ENCODE assay signal across 2 cellular contexts in the genomic region with DNA sequence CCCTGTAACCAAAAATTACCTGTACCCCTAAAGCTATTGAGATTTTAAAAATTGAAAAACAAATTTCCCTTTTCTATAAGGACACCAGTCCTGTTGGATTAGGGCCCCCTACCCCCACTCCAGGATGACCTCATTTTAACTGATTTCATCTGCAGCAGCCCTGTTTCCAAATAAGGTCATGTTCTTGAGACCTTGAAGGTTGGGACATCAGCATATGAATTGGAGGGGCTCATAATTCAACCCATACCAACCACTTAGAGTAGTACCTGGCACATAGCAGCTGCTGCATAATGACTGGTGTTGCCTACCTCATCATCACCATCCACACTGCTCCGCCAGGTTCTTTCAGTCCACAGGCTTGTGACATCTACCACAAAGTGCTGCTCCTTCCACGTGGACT.
TF ChIP-seq lines count a peak whose summit lies in the region.

No MANE protein-coding gene starts in this region.

TF ChIP-seq in GM23338, 12 proteins besides CTCF, POLR2A, EP300 and RAD21 (continues in another document):
- TF ChIP-seq JUNB (IDR thresholded peaks at IDR 0.05; ENCODE audit: unreplicated experiment) (no peak), ZNF114 (CRISPR knock-in tag; IDR thresholded peaks at IDR 0.05) (no peak), EZH2 (IDR thresholded peaks at IDR 0.05; ENCODE audit: low read depth, unreplicated experiment) (no peak), EZH2phosphoT487 (IDR thresholded peaks at IDR 0.05; ENCODE audit: unreplicated experiment) (no peak), CREB1 (CRISPR knock-in tag; IDR thresholded peaks at IDR 0.05; ENCODE audit: low read depth) (no peak), POLR2AphosphoS5 (IDR thresholded peaks at IDR 0.05; ENCODE audit: low read depth) (no peak), ZNF331 (CRISPR knock-in tag; IDR thresholded peaks at IDR 0.05; ENCODE audit: low read depth) (no peak), STAT1 (IDR thresholded peaks at IDR 0.05; ENCODE audit: unreplicated experiment) (no peak)
- TF ChIP-seq, protein P1, sequence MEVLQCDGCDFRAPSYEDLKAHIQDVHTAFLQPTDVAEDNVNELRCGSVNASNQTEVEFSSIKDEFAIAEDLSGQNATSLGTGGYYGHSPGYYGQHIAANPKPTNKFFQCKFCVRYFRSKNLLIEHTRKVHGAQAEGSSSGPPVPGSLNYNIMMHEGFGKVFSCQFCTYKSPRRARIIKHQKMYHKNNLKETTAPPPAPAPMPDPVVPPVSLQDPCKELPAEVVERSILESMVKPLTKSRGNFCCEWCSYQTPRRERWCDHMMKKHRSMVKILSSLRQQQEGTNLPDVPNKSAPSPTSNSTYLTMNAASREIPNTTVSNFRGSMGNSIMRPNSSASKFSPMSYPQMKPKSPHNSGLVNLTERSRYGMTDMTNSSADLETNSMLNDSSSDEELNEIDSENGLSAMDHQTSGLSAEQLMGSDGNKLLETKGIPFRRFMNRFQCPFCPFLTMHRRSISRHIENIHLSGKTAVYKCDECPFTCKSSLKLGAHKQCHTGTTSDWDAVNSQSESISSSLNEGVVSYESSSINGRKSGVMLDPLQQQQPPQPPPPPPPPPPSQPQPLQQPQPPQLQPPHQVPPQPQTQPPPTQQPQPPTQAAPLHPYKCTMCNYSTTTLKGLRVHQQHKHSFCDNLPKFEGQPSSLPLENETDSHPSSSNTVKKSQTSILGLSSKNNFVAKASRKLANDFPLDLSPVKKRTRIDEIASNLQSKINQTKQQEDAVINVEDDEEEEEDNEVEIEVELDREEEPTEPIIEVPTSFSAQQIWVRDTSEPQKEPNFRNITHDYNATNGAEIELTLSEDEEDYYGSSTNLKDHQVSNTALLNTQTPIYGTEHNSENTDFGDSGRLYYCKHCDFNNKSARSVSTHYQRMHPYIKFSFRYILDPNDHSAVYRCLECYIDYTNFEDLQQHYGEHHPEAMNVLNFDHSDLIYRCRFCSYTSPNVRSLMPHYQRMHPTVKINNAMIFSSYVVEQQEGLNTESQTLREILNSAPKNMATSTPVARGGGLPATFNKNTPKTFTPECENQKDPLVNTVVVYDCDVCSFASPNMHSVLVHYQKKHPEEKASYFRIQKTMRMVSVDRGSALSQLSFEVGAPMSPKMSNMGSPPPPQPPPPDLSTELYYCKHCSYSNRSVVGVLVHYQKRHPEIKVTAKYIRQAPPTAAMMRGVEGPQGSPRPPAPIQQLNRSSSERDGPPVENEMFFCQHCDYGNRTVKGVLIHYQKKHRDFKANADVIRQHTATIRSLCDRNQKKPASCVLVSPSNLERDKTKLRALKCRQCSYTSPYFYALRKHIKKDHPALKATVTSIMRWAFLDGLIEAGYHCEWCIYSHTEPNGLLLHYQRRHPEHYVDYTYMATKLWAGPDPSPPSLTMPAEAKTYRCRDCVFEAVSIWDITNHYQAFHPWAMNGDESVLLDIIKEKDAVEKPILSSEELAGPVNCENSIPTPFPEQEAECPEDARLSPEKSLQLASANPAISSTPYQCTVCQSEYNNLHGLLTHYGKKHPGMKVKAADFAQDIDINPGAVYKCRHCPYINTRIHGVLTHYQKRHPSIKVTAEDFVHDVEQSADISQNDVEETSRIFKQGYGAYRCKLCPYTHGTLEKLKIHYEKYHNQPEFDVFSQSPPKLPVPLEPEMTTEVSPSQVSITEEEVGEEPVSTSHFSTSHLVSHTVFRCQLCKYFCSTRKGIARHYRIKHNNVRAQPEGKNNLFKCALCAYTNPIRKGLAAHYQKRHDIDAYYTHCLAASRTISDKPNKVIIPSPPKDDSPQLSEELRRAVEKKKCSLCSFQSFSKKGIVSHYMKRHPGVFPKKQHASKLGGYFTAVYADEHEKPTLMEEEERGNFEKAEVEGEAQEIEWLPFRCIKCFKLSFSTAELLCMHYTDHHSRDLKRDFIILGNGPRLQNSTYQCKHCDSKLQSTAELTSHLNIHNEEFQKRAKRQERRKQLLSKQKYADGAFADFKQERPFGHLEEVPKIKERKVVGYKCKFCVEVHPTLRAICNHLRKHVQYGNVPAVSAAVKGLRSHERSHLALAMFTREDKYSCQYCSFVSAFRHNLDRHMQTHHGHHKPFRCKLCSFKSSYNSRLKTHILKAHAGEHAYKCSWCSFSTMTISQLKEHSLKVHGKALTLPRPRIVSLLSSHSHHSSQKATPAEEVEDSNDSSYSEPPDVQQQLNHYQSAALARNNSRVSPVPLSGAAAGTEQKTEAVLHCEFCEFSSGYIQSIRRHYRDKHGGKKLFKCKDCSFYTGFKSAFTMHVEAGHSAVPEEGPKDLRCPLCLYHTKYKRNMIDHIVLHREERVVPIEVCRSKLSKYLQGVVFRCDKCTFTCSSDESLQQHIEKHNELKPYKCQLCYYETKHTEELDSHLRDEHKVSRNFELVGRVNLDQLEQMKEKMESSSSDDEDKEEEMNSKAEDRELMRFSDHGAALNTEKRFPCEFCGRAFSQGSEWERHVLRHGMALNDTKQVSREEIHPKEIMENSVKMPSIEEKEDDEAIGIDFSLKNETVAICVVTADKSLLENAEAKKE (CRISPR knock-in tag; IDR thresholded peaks at IDR 0.05) = no peak
- TF ChIP-seq, protein P2, sequence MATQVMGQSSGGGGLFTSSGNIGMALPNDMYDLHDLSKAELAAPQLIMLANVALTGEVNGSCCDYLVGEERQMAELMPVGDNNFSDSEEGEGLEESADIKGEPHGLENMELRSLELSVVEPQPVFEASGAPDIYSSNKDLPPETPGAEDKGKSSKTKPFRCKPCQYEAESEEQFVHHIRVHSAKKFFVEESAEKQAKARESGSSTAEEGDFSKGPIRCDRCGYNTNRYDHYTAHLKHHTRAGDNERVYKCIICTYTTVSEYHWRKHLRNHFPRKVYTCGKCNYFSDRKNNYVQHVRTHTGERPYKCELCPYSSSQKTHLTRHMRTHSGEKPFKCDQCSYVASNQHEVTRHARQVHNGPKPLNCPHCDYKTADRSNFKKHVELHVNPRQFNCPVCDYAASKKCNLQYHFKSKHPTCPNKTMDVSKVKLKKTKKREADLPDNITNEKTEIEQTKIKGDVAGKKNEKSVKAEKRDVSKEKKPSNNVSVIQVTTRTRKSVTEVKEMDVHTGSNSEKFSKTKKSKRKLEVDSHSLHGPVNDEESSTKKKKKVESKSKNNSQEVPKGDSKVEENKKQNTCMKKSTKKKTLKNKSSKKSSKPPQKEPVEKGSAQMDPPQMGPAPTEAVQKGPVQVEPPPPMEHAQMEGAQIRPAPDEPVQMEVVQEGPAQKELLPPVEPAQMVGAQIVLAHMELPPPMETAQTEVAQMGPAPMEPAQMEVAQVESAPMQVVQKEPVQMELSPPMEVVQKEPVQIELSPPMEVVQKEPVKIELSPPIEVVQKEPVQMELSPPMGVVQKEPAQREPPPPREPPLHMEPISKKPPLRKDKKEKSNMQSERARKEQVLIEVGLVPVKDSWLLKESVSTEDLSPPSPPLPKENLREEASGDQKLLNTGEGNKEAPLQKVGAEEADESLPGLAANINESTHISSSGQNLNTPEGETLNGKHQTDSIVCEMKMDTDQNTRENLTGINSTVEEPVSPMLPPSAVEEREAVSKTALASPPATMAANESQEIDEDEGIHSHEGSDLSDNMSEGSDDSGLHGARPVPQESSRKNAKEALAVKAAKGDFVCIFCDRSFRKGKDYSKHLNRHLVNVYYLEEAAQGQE (IDR thresholded peaks at IDR 0.05; ENCODE audit: unreplicated experiment) = no peak

TF ChIP-seq in H1, 55 proteins besides CTCF, POLR2A, EP300 and RAD21:
- TF ChIP-seq NRF1 (IDR thresholded peaks at IDR 0.05; ENCODE audit: low read depth, low read length) (no peak), SRF (IDR thresholded peaks at IDR 0.05; ENCODE audit: low read depth, low read length) (peak; percentile 61), ASH2L (IDR thresholded peaks at IDR 0.05; ENCODE audit: low read length) (no peak), SIX5 (IDR thresholded peaks at IDR 0.05; ENCODE audit: low read depth, low read length) (no peak), SUZ12 (IDR thresholded peaks at IDR 0.05; ENCODE audit: low read length) (no peak)
- TF ChIP-seq, protein P3, sequence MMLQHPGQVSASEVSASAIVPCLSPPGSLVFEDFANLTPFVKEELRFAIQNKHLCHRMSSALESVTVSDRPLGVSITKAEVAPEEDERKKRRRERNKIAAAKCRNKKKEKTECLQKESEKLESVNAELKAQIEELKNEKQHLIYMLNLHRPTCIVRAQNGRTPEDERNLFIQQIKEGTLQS (IDR thresholded peaks at IDR 0.05; ENCODE audit: insufficient read depth, low read depth, low read length) = no peak
TF ChIP-seq in H1: peak in this region for 1.
